Comparison of ENCODE assay signal across 1 cellular context in genomic region chr1:218886472-218886871, GRCh38.
TF ChIP-seq lines count a peak whose summit lies in the region.

No MANE protein-coding gene starts in this region.

TF ChIP-seq in GM23338, 12 proteins besides CTCF, POLR2A, EP300 and RAD21 (continued from another document):
- TF ChIP-seq ZNF462 (CRISPR knock-in tag; IDR thresholded peaks at IDR 0.05) (no peak), STAT1 (IDR thresholded peaks at IDR 0.05; ENCODE audit: unreplicated experiment) (no peak), ZNF331 (CRISPR knock-in tag; IDR thresholded peaks at IDR 0.05; ENCODE audit: low read depth) (no peak), REST (IDR thresholded peaks at IDR 0.05; ENCODE audit: unreplicated experiment) (no peak), EZH2 (IDR thresholded peaks at IDR 0.05; ENCODE audit: low read depth, unreplicated experiment) (no peak)
